Comparison of ENCODE assay signal across 8 cellular contexts in the genomic region with DNA sequence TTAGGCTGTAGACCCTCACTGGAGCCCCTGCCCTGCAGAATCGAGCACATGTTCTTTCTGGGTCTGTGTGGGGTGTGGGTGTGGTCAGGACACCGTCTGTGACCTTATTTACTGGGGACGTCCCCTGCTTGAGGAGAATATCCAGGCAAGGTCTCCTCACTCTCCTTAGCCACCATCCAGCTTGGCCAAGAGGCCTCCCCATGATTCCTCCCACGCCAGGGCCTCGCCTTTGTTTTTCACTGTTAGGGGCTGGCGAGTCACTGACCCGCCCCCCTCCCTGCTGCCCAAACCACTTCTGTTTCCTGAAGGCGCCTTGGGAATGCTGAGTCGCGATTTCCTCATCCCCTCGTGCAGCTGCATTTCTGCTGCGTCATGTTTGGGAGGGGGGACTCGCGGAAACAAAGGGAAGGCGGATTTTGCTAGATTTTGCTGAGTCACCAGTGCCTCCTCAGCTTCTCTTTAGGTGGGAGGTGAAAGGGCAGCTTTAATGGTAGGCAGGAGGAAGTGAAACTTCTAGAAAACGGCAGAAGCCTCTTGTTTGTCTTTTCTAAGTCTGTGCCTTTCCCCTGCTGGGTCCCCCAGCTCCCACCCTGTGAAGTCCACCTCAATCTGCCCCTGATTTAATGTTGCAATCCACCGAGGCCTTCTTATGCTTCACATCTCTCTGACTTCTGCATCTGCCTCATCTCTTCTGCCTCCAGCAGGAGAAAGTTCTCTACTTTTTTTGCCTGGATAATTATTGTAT. TPM values are rescaled to one million over a fixed set of nuclear protein-coding genes. Genes with fewer than 3 reads are reported as not detected.
DNase-seq lines count a peak whose midpoint lies in the region; ATAC-seq and TF ChIP-seq lines count a peak whose summit lies in the region.

No MANE protein-coding gene starts in this region.

- peaks cover 2% of the 10 kb centered on the region for H3K36me3 Mint-ChIP-seq in CD4-positive, alpha-beta T cell (ENCODE audit: low read depth)
- no peaks in the 10 kb centered on the region for H3K36me3 Mint-ChIP-seq in osteocyte (ENCODE audit: unreplicated experiment)

- no peak overlapping the region for H3K27ac Mint-ChIP-seq in CD4-positive, alpha-beta T cell
- H3K27ac Mint-ChIP-seq in osteocyte (ENCODE audit: unreplicated experiment), result peak overlapping the region; percentile 96

- TF ChIP-seq POLR2A in GM19099 (IDR thresholded peaks at IDR 0.05; ENCODE audit: extremely low read depth, insufficient read length, low read depth) (peak; percentile 32), heart left ventricle (IDR thresholded peaks at IDR 0.05) (peak in 1 of 2 donors; percentile 15)

- H3K4me3 ChIP-seq in OCI-LY1 (ENCODE audit: low read depth, low read length, poor library complexity, severe bottlenecking) (peak overlapping the region; percentile 23), heart left ventricle (no peak overlapping the region)

- peak; percentile 31 for ATAC-seq in CD4-positive, alpha-beta T cell (ENCODE audit: poor library complexity)
- ATAC-seq in HG03460 (IDR thresholded peaks at IDR 0.05; ENCODE audit: unreplicated experiment) (peak; percentile 49), heart left ventricle (peak; percentile 45 to 73 (median 55)), GM21717 (IDR thresholded peaks at IDR 0.05; ENCODE audit: unreplicated experiment) (no peak)

- intact Hi-C loops in CD4-positive, alpha-beta T cell (cut with DNase I, micrococcal nuclease), result no loop called here
- intact Hi-C loops in heart left ventricle (cut with DNase I), result no loop called here

- no peaks in the 10 kb centered on the region for H3K36me3 ChIP-seq in OCI-LY1 (ENCODE audit: insufficient read depth, low read length)
- H3K36me3 ChIP-seq in heart left ventricle, result no peaks in the 10 kb centered on the region

- H3K9me3 Mint-ChIP-seq in CD4-positive, alpha-beta T cell, result no peaks in the 10 kb centered on the region
- H3K9me3 Mint-ChIP-seq in osteocyte (ENCODE audit: unreplicated experiment), result no peaks in the 10 kb centered on the region

- WGBS in heart left ventricle, 4 donors, result 33 to 58% (median 38%) methylated on average over 17 of the region's 17 CpGs

- POLR2A ChIA-PET in CD4-positive, alpha-beta T cell (lab: Charles Lee), result no interaction called here

- no peak overlapping the region for H3K27ac ChIP-seq in CD4-positive, alpha-beta T cell (ENCODE audit: low read depth, low read length)
- H3K27ac ChIP-seq in OCI-LY1 (ENCODE audit: low read depth, low read length, poor library complexity, severe bottlenecking) (peak overlapping the region; percentile 76), heart left ventricle (peak overlapping the region in 11 of 12 donors; percentile 30 to 87 (median 73))

- CTCF ChIA-PET in CD4-positive, alpha-beta T cell (lab: Charles Lee), result interaction anchor here (0.6 to 1.5 kb wide), 2 partner anchors 48 to 73 kb away, joined by 3 read pairs; no protein-coding TSS in a partner anchor

- H4K20me1 ChIP-seq in OCI-LY1 (ENCODE audit: insufficient read depth, low read length), result no peaks in the 10 kb centered on the region

- H3K9ac ChIP-seq in OCI-LY1 (ENCODE audit: low read length), result peak overlapping the region; percentile 52

- DNase-seq in CD4-positive, alpha-beta T cell, result peak in 2 of 10 experiments; percentile 9 to 13
- DNase-seq in amniotic epithelial cell (ENCODE audit: low read depth) (peak; percentile 99), heart left ventricle (peak; percentile 89 to 95 (median 94)), osteocyte (ENCODE audit: extremely low spot score, unreplicated experiment) (peak; percentile 94)

- H3K4me1 ChIP-seq in OCI-LY1 (ENCODE audit: insufficient read depth, low read length, severe bottlenecking) (peaks cover 44% of the 10 kb centered on the region), heart left ventricle (peaks cover 0 to 67% (median 25%) of the 10 kb centered on the region in 12 donors)

- peak overlapping the region; percentile 42 for H3K4me2 ChIP-seq in OCI-LY1 (ENCODE audit: low read length)

- no peaks in the 10 kb centered on the region for H3K9me3 ChIP-seq in CD4-positive, alpha-beta T cell (ENCODE audit: control insufficient read depth, low read length)
- H3K9me3 ChIP-seq in OCI-LY1 (ENCODE audit: low read length), result no peaks in the 10 kb centered on the region
- H3K9me3 ChIP-seq in heart left ventricle, result no peaks in the 10 kb centered on the region

- H3F3A ChIP-seq in OCI-LY1 (ENCODE audit: insufficient read depth, low read length), result no peaks in the 10 kb centered on the region

- peaks cover 10% of the 10 kb centered on the region for H3K27me3 Mint-ChIP-seq in CD4-positive, alpha-beta T cell
- no peaks in the 10 kb centered on the region for H3K27me3 Mint-ChIP-seq in osteocyte (ENCODE audit: unreplicated experiment)

- peaks cover 5% of the 10 kb centered on the region; the same call in 1 of the 2 replicates for H3K79me2 ChIP-seq in OCI-LY1 (ENCODE audit: insufficient read depth, low read length)

- peaks cover 12% of the 10 kb centered on the region for H3K4me1 Mint-ChIP-seq in CD4-positive, alpha-beta T cell (ENCODE audit: low read depth)
- H3K4me1 Mint-ChIP-seq in osteocyte (ENCODE audit: unreplicated experiment), result peaks cover 49% of the 10 kb centered on the region

- H3K27me3 ChIP-seq in CD4-positive, alpha-beta T cell (ENCODE audit: control insufficient read depth, insufficient read depth, low read length), result peaks cover 16% of the 10 kb centered on the region
- H3K27me3 ChIP-seq in OCI-LY1 (ENCODE audit: insufficient read depth, low read length), result no peaks in the 10 kb centered on the region
- H3K27me3 ChIP-seq in heart left ventricle, result no peaks in the 10 kb centered on the region

- TF ChIP-seq CTCF in CD4-positive, alpha-beta T cell (IDR thresholded peaks at IDR 0.05), result no peak
- TF ChIP-seq CTCF in OCI-LY1 (IDR thresholded peaks at IDR 0.05; ENCODE audit: low read length) (no peak), heart left ventricle (IDR thresholded peaks at IDR 0.05) (no peak), osteocyte (IDR thresholded peaks at IDR 0.05) (no peak)

- no peaks in the 10 kb centered on the region for H3K9me2 ChIP-seq in OCI-LY1 (ENCODE audit: low read depth, low read length)

- no peak overlapping the region for H3K4me3 Mint-ChIP-seq in CD4-positive, alpha-beta T cell
- peak overlapping the region; percentile 33 for H3K4me3 Mint-ChIP-seq in osteocyte (ENCODE audit: unreplicated experiment)

- no peak overlapping the region for H2AFZ ChIP-seq in OCI-LY1 (ENCODE audit: low read length)

RNA-seq across cellular contexts. Expression of gene HMOX1, which starts 4.0 kb away (rescaled TPM):
- 1 to 10 TPM; 1.1 to 1.5 TPM for total RNA-seq in CD4-positive, alpha-beta T cell
- total RNA-seq in heart left ventricle (100 to 1,000 TPM in 1 of 9 donors, 10 to 100 TPM in 2, 1 to 10 TPM in 6; 2.6 to 126 (median 5.2) TPM), osteocyte (37.2 and 44.3 TPM in 2 replicates)
- polyA plus RNA-seq in heart left ventricle, result 1 to 10 TPM; 2.4 to 4.8 TPM

RNA-seq across cellular contexts. Expression of gene MCM5, which starts 23.0 kb away (rescaled TPM):
- total RNA-seq in CD4-positive, alpha-beta T cell, result 10 to 100 TPM; 21.6 to 22.6 TPM
- total RNA-seq in heart left ventricle (10 to 100 TPM in 5 of 9 donors, 1 to 10 TPM in 4; 7.3 to 30.2 (median 12.3) TPM), osteocyte (26.4 and 28.5 TPM in 2 replicates)
- 10 to 100 TPM in 1 of 2 donors, 1 to 10 TPM in 1; 5.9 to 14.0 TPM for polyA plus RNA-seq in heart left ventricle
